10 cellular contexts compared by ENCODE assay signal in genomic region chr2:134127496-134127895, GRCh38.
DNase-seq lines count a peak whose midpoint lies in the region; ATAC-seq and TF ChIP-seq lines count a peak whose summit lies in the region.
"Had no signal": no experiment of that assay in that cellular context is flagged by ENCODE, and none has a peak within 500 bp of the region (broad histone marks: within the 10 kb centered on the region; RNA-seq: fewer than 3 reads in every experiment).

No MANE protein-coding gene starts in this region.

- no peaks in the 10 kb centered on the region for H3K9me3 Mint-ChIP-seq in dendritic cell treated with granulocyte-macrophage colony-stimulating factor and Interleukin-4, amounts not matched to agents 40 ng/mL and 50 ng/mL, for 4 days
- no peaks in the 10 kb centered on the region for H3K9me3 Mint-ChIP-seq in stimulated activated naive CD8-positive, alpha-beta T cell treated with anti-CD3 and anti-CD28 coated beads, Interleukin-15, amount 100 ng/mL, for 72 hours
- H3K9me3 Mint-ChIP-seq: HFFc6 had no signal

- H3K4me1 Mint-ChIP-seq in dendritic cell treated with granulocyte-macrophage colony-stimulating factor and Interleukin-4, amounts not matched to agents 40 ng/mL and 50 ng/mL, for 4 days (ENCODE audit: low read depth) = peaks cover 86% of the 10 kb centered on the region
- H3K4me1 Mint-ChIP-seq in stimulated activated naive CD8-positive, alpha-beta T cell treated with anti-CD3 and anti-CD28 coated beads, Interleukin-15, amount 100 ng/mL, for 72 hours = peaks cover 78% of the 10 kb centered on the region

- H3K27ac ChIP-seq in right atrium auricular region (peak overlapping the region; percentile 36 to 50), aorta (ENCODE audit: low read depth in 1 of 2, low read length in 2 of 2) (no peak overlapping the region)
- H3K27ac ChIP-seq: A549 had no signal

- peak overlapping the region; percentile 54 for H3K27ac Mint-ChIP-seq in dendritic cell treated with granulocyte-macrophage colony-stimulating factor and Interleukin-4, amounts not matched to agents 40 ng/mL and 50 ng/mL, for 4 days
- no peak overlapping the region for H3K27ac Mint-ChIP-seq in stimulated activated naive CD8-positive, alpha-beta T cell treated with anti-CD3 and anti-CD28 coated beads, Interleukin-15, amount 100 ng/mL, for 72 hours
- H3K27ac Mint-ChIP-seq: HFFc6 had no signal

- TF ChIP-seq CTCF in right atrium auricular region (IDR thresholded peaks at IDR 0.05) = no peak

- WGBS in aorta, 2 donors = 89 to 92% methylated on average over 7 of the region's 7 CpGs

- H3K36me3 ChIP-seq in right atrium auricular region = no peaks in the 10 kb centered on the region
- H3K36me3 ChIP-seq in aorta (ENCODE audit: control insufficient read depth in 1 of 2, insufficient read depth in 2 of 2, low read length in 1 of 2) = no peaks in the 10 kb centered on the region

- no peaks in the 10 kb centered on the region for H3K27me3 Mint-ChIP-seq in dendritic cell treated with granulocyte-macrophage colony-stimulating factor and Interleukin-4, amounts not matched to agents 40 ng/mL and 50 ng/mL, for 4 days
- no peaks in the 10 kb centered on the region for H3K27me3 Mint-ChIP-seq in stimulated activated naive CD8-positive, alpha-beta T cell treated with anti-CD3 and anti-CD28 coated beads, Interleukin-15, amount 100 ng/mL, for 72 hours

- peaks cover 30% of the 10 kb centered on the region for H3K36me3 Mint-ChIP-seq in dendritic cell treated with granulocyte-macrophage colony-stimulating factor and Interleukin-4, amounts not matched to agents 40 ng/mL and 50 ng/mL, for 4 days (ENCODE audit: low read depth)

- H3K9me3 ChIP-seq in right atrium auricular region (no peaks in the 10 kb centered on the region), aorta (ENCODE audit: control insufficient read depth, low read length) (no peaks in the 10 kb centered on the region)
- H3K9me3 ChIP-seq: A549 had no signal

- H3K27me3 ChIP-seq in right atrium auricular region (no peaks in the 10 kb centered on the region), aorta (ENCODE audit: control insufficient read depth in 1 of 2, insufficient read depth in 2 of 2, low read length in 1 of 2) (no peaks in the 10 kb centered on the region)

- intact Hi-C loops in cardiac septum (cut with DNase I) = no loop called here
- intact Hi-C loops in dendritic cell treated with granulocyte-macrophage colony-stimulating factor and Interleukin-4, amounts not matched to agents 40 ng/mL and 50 ng/mL, for 4 days (cut with micrococcal nuclease) = no loop called here
- intact Hi-C loops in aorta (cut with DNase I) = no loop called here

- no peak overlapping the region for H3K4me3 Mint-ChIP-seq in dendritic cell treated with granulocyte-macrophage colony-stimulating factor and Interleukin-4, amounts not matched to agents 40 ng/mL and 50 ng/mL, for 4 days
- peak overlapping the region; percentile 48 to 71 for H3K4me3 Mint-ChIP-seq in stimulated activated naive CD8-positive, alpha-beta T cell treated with anti-CD3 and anti-CD28 coated beads, Interleukin-15, amount 100 ng/mL, for 72 hours
- H3K4me3 Mint-ChIP-seq: HFFc6 had no signal

- peak; percentile 89 for ATAC-seq in stimulated activated naive CD8-positive, alpha-beta T cell treated with anti-CD3 and anti-CD28 coated beads, Interleukin-15, amount 100 ng/mL, for 72 hours
- no peak for ATAC-seq in aorta (ENCODE audit: low FRiP score)
- ATAC-seq: A549 had no signal

- DNase-seq in right atrium auricular region (ENCODE audit: low spot score) (no peak), cardiac septum (ENCODE audit: low spot score) (no peak), aorta (no peak), DMS114 treated with DMSO at 0.1 percent for 48 hours (lab: John Stamatoyannopoulos, UW; ENCODE audit: unreplicated experiment) (no peak), NCI-H2029 (lab: John Stamatoyannopoulos, UW) (no peak)
- DNase-seq in activated CD4-positive, CD25-positive, alpha-beta regulatory T cell treated with anti-CD3 and anti-CD28 coated beads, Interleukin-2, amount 50 U/mL, for 16 hours (ENCODE audit: low read depth, low spot score) = peak; percentile 31
- DNase-seq in stimulated activated naive CD8-positive, alpha-beta T cell treated with anti-CD3 and anti-CD28 coated beads, Interleukin-15, amount 100 ng/mL, for 72 hours = peak; percentile 52 to 66
- DNase-seq: HFFc6 had no signal

- no peak overlapping the region for H3K4me3 ChIP-seq in right atrium auricular region
- no peak overlapping the region for H3K4me3 ChIP-seq in aorta (ENCODE audit: low read length in 2 of 2)
- H3K4me3 ChIP-seq: A549 had no signal

- peaks cover 0 to 75% of the 10 kb centered on the region in 2 donors for H3K4me1 ChIP-seq in right atrium auricular region
- peaks cover 0 to 2% of the 10 kb centered on the region in 2 donors for H3K4me1 ChIP-seq in aorta (ENCODE audit: control insufficient read depth in 1 of 2, insufficient read depth in 2 of 2, low read length in 2 of 2)

Comparison
In these comparisons a context has a peak if more than half of its experiments do, and no peak if none do; other contexts are left out.
1. DNase-seq: peak in activated CD4-positive, CD25-positive, alpha-beta regulatory T cell treated with anti-CD3 and anti-CD28 coated beads, Interleukin-2, amount 50 U/mL, for 16 hours (single experiment) and stimulated activated naive CD8-positive, alpha-beta T cell treated with anti-CD3 and anti-CD28 coated beads, Interleukin-15, amount 100 ng/mL, for 72 hours (2 of 2); none in right atrium auricular region (single experiment), cardiac septum (single experiment), aorta (0 of 2), DMS114 treated with DMSO at 0.1 percent for 48 hours (single experiment) and NCI-H2029 (single experiment).
2. H3K27ac ChIP-seq: peak in right atrium auricular region (2 of 2); none in aorta (0 of 2).